ENCODE assay signal across 10 cellular contexts in the genomic region with DNA sequence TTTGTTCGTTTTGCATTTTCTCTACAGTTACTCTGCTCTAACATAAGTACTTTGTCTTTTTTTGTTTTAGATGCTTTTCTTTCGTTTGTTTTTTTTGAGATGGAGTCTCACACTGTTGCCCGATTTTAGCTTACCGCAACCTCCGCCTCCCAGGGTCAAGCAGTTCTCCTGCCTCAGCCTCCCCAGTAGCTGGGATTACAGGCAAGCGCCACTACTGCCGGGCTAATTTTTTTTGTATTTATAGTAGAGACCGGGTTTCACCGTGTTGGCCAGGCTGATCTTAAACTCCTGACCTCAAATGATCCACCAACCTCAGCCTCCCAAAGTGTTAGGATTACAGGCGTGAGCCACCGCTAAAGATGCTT. TPM values are rescaled to one million over a fixed set of nuclear protein-coding genes. Genes with fewer than 3 reads are reported as not detected.
DNase-seq lines count a peak whose midpoint lies in the region; ATAC-seq and TF ChIP-seq lines count a peak whose summit lies in the region.
"Had no signal": no experiment of that assay in that cellular context is flagged by ENCODE, and none has a peak within 500 bp of the region (broad histone marks: within the 10 kb centered on the region; RNA-seq: fewer than 3 reads in every experiment).

No MANE protein-coding gene starts in this region.

- H3K4me3 Mint-ChIP-seq in Caco-2 (ENCODE audit: unreplicated experiment) = peak overlapping the region; percentile 89
- H3K4me3 Mint-ChIP-seq in T-helper 17 cell = peak overlapping the region; percentile 95

- no peak overlapping the region for H2AFZ ChIP-seq in trophoblast cell (ENCODE audit: insufficient read depth, low read length, poor library complexity)

- H3K36me3 ChIP-seq in Caco-2 (ENCODE audit: control insufficient read depth, insufficient read depth, low read length) (no peaks in the 10 kb centered on the region), esophagus muscularis mucosa (no peaks in the 10 kb centered on the region), trophoblast cell (ENCODE audit: control insufficient read depth in 1 of 2, insufficient read depth in 2 of 2, low read length in 2 of 2) (no peaks in the 10 kb centered on the region)

- TF ChIP-seq EP300 in esophagus muscularis mucosa (IDR thresholded peaks at IDR 0.05) = no peak

- peaks cover 20% of the 10 kb centered on the region for H3K79me2 ChIP-seq in trophoblast cell (ENCODE audit: control insufficient read depth, insufficient read depth, low read length, poor library complexity)

- BruUV-seq in Caco-2 (replicated peaks; lab: Mats Ljungman, UMichigan) = no TSS peak

- H3K23ac ChIP-seq in trophoblast cell (ENCODE audit: low read length) = no peak overlapping the region

- H3K4me1 Mint-ChIP-seq in Caco-2 (ENCODE audit: low read depth, unreplicated experiment) (peaks cover 19% of the 10 kb centered on the region), T-helper 17 cell (peaks cover 42% of the 10 kb centered on the region)

- peak overlapping the region; percentile 91 for H3K4ac ChIP-seq in trophoblast cell (ENCODE audit: low read depth, low read length)

- H4K12ac ChIP-seq in trophoblast cell (ENCODE audit: low read depth, low read length) = no peak overlapping the region

- peaks cover 14% of the 10 kb centered on the region for H3K79me1 ChIP-seq in trophoblast cell (ENCODE audit: low read length)

- no peak overlapping the region for H2BK5ac ChIP-seq in trophoblast cell (ENCODE audit: low read depth, low read length, poor library complexity)

- H3K9me3 ChIP-seq in Caco-2 = no peaks in the 10 kb centered on the region
- H3K9me3 ChIP-seq in T-helper 17 cell (ENCODE audit: control insufficient read depth, low read length, poor library complexity, severe bottlenecking) = no peaks in the 10 kb centered on the region
- H3K9me3 ChIP-seq in esophagus muscularis mucosa = no peaks in the 10 kb centered on the region
- H3K9me3 ChIP-seq in trophoblast cell (ENCODE audit: insufficient read depth, low read depth, low read length) = no peaks in the 10 kb centered on the region

- H3K4me2 ChIP-seq in trophoblast cell (ENCODE audit: low read length) = peak overlapping the region; percentile 57

- H3K9me3 Mint-ChIP-seq in Caco-2 (ENCODE audit: unreplicated experiment) = no peaks in the 10 kb centered on the region

- H3K4me1 ChIP-seq in Caco-2 (peaks cover 37% of the 10 kb centered on the region), esophagus muscularis mucosa (peaks cover 40 to 61% (median 56%) of the 10 kb centered on the region in 4 donors), trophoblast cell (ENCODE audit: control insufficient read depth in 1 of 2, insufficient read depth in 2 of 2, low read length in 2 of 2) (peaks cover 3 to 11% of the 10 kb centered on the region in 2 experiments)

- H3K14ac ChIP-seq in trophoblast cell (ENCODE audit: low read length) = no peak overlapping the region

- ATAC-seq in T-helper 17 cell (no peak), GM18520 (IDR thresholded peaks at IDR 0.05; ENCODE audit: unreplicated experiment) (no peak), left colon (no peak), HG03457 (IDR thresholded peaks at IDR 0.05; ENCODE audit: unreplicated experiment) (no peak)

- TF ChIP-seq POLR2A in esophagus muscularis mucosa (IDR thresholded peaks at IDR 0.05; ENCODE audit: low read depth) = no peak

- H3K27ac Mint-ChIP-seq in Caco-2 (ENCODE audit: unreplicated experiment) (no peak overlapping the region), T-helper 17 cell (peak overlapping the region; percentile 92)

- intact Hi-C loops in Caco-2 (cut with micrococcal nuclease; ENCODE audit: unreplicated experiment) = loop anchor here (5.0 kb wide), 1 partner anchor 40 kb away; no protein-coding TSS in a partner anchor
- intact Hi-C loops in esophagus muscularis mucosa (cut with DNase I) = loop anchor here (10.0 kb wide), 1 partner anchor 207 kb away; no protein-coding TSS in a partner anchor
- intact Hi-C loops in left colon (cut with DNase I, micrococcal nuclease) = no loop called here

- H3K4me3 ChIP-seq in Caco-2 (ENCODE audit: low read depth, low read length) = no peak overlapping the region
- peak overlapping the region in 2 of 4 donors; percentile 90 to 96 for H3K4me3 ChIP-seq in esophagus muscularis mucosa
- H3K4me3 ChIP-seq in trophoblast cell (ENCODE audit: low read depth, low read length) = no peak overlapping the region

- H3K27me3 Mint-ChIP-seq in Caco-2 (ENCODE audit: insufficient read depth, unreplicated experiment) (no peaks in the 10 kb centered on the region), T-helper 17 cell (no peaks in the 10 kb centered on the region)

- no peak overlapping the region for H3K18ac ChIP-seq in trophoblast cell (ENCODE audit: low read length)

- H3K36me3 Mint-ChIP-seq in Caco-2 (ENCODE audit: insufficient read depth, unreplicated experiment) (no peaks in the 10 kb centered on the region), T-helper 17 cell (ENCODE audit: low read depth) (no peaks in the 10 kb centered on the region)

- no peak overlapping the region for H2AK5ac ChIP-seq in trophoblast cell (ENCODE audit: low read length)

- no peak overlapping the region for H2BK12ac ChIP-seq in trophoblast cell (ENCODE audit: low read length)

- CTCF ChIA-PET in Caco-2 (lab: Charles Lee) = interaction anchor here (0.5 to 2.0 kb wide), 2 partner anchors 9 to 130 kb away, joined by 5 to 7 read pairs; no protein-coding TSS in a partner anchor

- POLR2A ChIA-PET in Caco-2 (lab: Charles Lee) = interaction anchor here (0.5 kb wide), 1 partner anchor 14 kb away, joined by 4 read pairs; no protein-coding TSS in a partner anchor

- H4K8ac ChIP-seq in trophoblast cell (ENCODE audit: low read depth, low read length) = no peak overlapping the region

- DNase-seq in Caco-2 = no peak
- DNase-seq in T-helper 17 cell = no peak
- DNase-seq in esophagus muscularis mucosa (ENCODE audit: extremely low spot score) = no peak
- DNase-seq in trophoblast cell = no peak
- DNase-seq in NCI-H1048 (lab: John Stamatoyannopoulos, UW) = no peak
- no peak for DNase-seq in left colon
- DNase-seq: activated CD8-positive, alpha-beta memory T cell treated with anti-CD3 and anti-CD28 coated beads, Interleukin-2, amount 50 U/mL, for 4 hours; NCI-H1417 treated with DMSO at 0.1 percent for 48 hours had no signal

- H3K9ac ChIP-seq in trophoblast cell (ENCODE audit: low read length) = no peak overlapping the region

- peak overlapping the region; percentile 22 to 98 (median 98) for H3K27ac ChIP-seq in esophagus muscularis mucosa (replicated peaks in 1 of 4)
- H3K27ac ChIP-seq in trophoblast cell (ENCODE audit: low read depth, low read length) = peak overlapping the region; percentile 16

- H3K27me3 ChIP-seq in Caco-2 (replicated peaks; ENCODE audit: control insufficient read depth, insufficient read depth, low read length) (no peaks in the 10 kb centered on the region), esophagus muscularis mucosa (no peaks in the 10 kb centered on the region), trophoblast cell (ENCODE audit: insufficient read depth, low read length) (no peaks in the 10 kb centered on the region)

- TF ChIP-seq CTCF in Caco-2 (IDR thresholded peaks at IDR 0.05; ENCODE audit: insufficient read depth in 1 of 2, low read depth in 1 of 2, low read length in 1 of 2, severe bottlenecking in 1 of 2, unreplicated experiment in 1 of 2) (no peak), esophagus muscularis mucosa (IDR thresholded peaks at IDR 0.05) (no peak)

- H4K91ac ChIP-seq in trophoblast cell (ENCODE audit: low read depth, low read length) = peak overlapping the region; percentile 43

- 73% methylated on average over 11 of the region's 11 CpGs for WGBS in esophagus muscularis mucosa
- WGBS in trophoblast cell (ENCODE audit: extremely low coverage, insufficient coverage, insufficient read length) = no CpG with 5 or more reads among the region's 11 CpGs

- H2BK120ac ChIP-seq in trophoblast cell (ENCODE audit: insufficient read depth, low read length, poor library complexity) = no peak overlapping the region

RNA-seq across cellular contexts. Expression of gene DIP2B, which starts 2.7 kb away (rescaled TPM):
- total RNA-seq in Caco-2 (2022) (32.7 and 34.2 TPM in 2 replicates), T-helper 17 cell (10 to 100 TPM; 22.8 to 31.0 TPM), esophagus muscularis mucosa (10 to 100 TPM; 18.7 to 23.0 (median 20.6) TPM), left colon (10 to 100 TPM; 33.5 to 37.7 TPM)
- polyA plus RNA-seq in trophoblast cell (2013) = 33.2 and 33.7 TPM in 2 replicates

Comparison
In these comparisons a context has a peak if more than half of its experiments do, and no peak if none do; other contexts are left out.
1. intact Hi-C loops: an anchor here in Caco-2 (5.0 kb wide) and esophagus muscularis mucosa (10.0 kb wide); none called in left colon.